10 cellular contexts compared by ENCODE assay signal in the genomic region with DNA sequence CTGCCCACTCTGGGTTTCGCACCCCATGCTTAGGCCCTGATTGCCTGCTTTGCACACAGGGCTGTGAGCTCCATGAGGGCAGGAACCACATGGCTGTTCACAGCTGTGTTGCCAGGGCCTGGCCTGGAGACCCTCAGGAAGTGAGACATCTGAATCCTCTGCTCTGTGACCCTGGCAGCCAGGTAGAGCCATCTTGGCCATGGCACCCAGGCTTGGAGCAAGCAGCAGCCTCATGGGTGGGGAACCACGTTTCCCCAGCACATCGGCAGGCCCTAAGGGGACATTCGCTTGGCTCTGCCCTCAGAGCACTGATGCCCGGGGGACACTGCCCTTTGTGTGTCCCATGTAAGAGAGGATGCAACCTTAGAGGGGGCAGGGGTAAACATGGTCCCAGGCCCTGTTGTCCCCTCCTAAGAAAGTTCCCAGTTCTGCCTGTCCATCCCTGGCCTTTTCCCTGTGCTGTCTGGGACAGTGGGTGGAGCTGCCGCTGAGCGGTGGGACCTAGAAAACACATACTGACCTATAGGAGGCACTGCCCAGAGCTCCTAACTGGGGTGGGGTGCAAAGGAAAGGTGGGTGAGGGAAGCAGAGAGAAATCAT.
DNase-seq lines count a peak whose midpoint lies in the region; ATAC-seq and TF ChIP-seq lines count a peak whose summit lies in the region.
"Had no signal": no experiment of that assay in that cellular context is flagged by ENCODE, and none has a peak within 500 bp of the region (broad histone marks: within the 10 kb centered on the region; RNA-seq: fewer than 3 reads in every experiment).

No MANE protein-coding gene starts in this region.

- no peak for TF ChIP-seq CTCF in VCaP (conservative IDR thresholded peaks at IDR 0.05)

- no peaks in the 10 kb centered on the region for H3K36me3 ChIP-seq in skeletal muscle tissue (ENCODE audit: control insufficient read depth in 3 of 3, insufficient read depth in 3 of 3, low read length in 3 of 3)

- DNase-seq in ELF-1 (ENCODE audit: low read depth, low spot score) (peak; percentile 2), islet precursor cell (peak; percentile 51), mucosa of gallbladder (ENCODE audit: low spot score) (no peak), cerebellum (ENCODE audit: low spot score) (no peak), medulla oblongata (ENCODE audit: extremely low spot score) (no peak)
- DNase-seq: DND-41, retina had no signal

- peak overlapping the region; percentile 88; the same call in 1 of the 2 replicates for H3K27ac ChIP-seq in VCaP
- peak overlapping the region; percentile 91 for H3K27ac ChIP-seq in skeletal muscle tissue (ENCODE audit: low read depth, low read length)

- H3K4me3 ChIP-seq in skeletal muscle tissue (ENCODE audit: low read length in 3 of 3) = peak overlapping the region in 2 of 3 donors; percentile 65 to 74

- no peaks in the 10 kb centered on the region for H3K27me3 ChIP-seq in skeletal muscle tissue (ENCODE audit: control insufficient read depth in 3 of 3, insufficient read depth in 3 of 3, low read length in 3 of 3)

- H3K9me3 ChIP-seq in skeletal muscle tissue (ENCODE audit: control insufficient read depth in 3 of 3, low read length in 3 of 3) = no peaks in the 10 kb centered on the region

- ATAC-seq in HG03432 (IDR thresholded peaks at IDR 0.05; ENCODE audit: unreplicated experiment) = no peak

- H3K4me1 ChIP-seq in skeletal muscle tissue (ENCODE audit: control insufficient read depth in 3 of 3, insufficient read depth in 3 of 3, low read length in 3 of 3) = peaks cover 44 to 64% (median 48%) of the 10 kb centered on the region in 3 donors

- H3K9ac ChIP-seq in skeletal muscle tissue (ENCODE audit: low read depth in 1 of 3, low read length in 3 of 3) = peak overlapping the region in 2 of 3 donors; percentile 83 to 92

Comparison
In these comparisons a context has a peak if more than half of its experiments do, and no peak if none do; other contexts are left out.
1. DNase-seq: peak in ELF-1 (single experiment) and islet precursor cell (single experiment); none in mucosa of gallbladder (single experiment), cerebellum (single experiment) and medulla oblongata (single experiment).